ENCODE assay signal across 8 cellular contexts in genomic region chr13:99656843-99657506, GRCh38. TPM values are rescaled to one million over a fixed set of nuclear protein-coding genes. Genes with fewer than 3 reads are reported as not detected.
DNase-seq lines count a peak whose midpoint lies in the region; ATAC-seq, FAIRE-seq and TF ChIP-seq lines count a peak whose summit lies in the region.

No MANE protein-coding gene starts in this region.

- H3K9ac ChIP-seq in rectal smooth muscle tissue (ENCODE audit: low read length), result no peak overlapping the region

- H3K27me3 ChIP-seq in rectal smooth muscle tissue (ENCODE audit: control insufficient read depth, insufficient read depth, low read length), result no peaks in the 10 kb centered on the region
- no peaks in the 10 kb centered on the region for H3K27me3 ChIP-seq in pancreas

- no peaks in the 10 kb centered on the region for H3K9me3 ChIP-seq in pancreas

- no peak for TF ChIP-seq CTCF in pancreas (IDR thresholded peaks at IDR 0.05)

- FAIRE-seq in pancreas (lab: Jason Lieb, UNC), result no peak

- peak; percentile 21 for DNase-seq in NK-92 treated with Interleukin-12 subunit alpha and Interleukin-12 subunit beta, amount 100 ng/mL, for 24 hours (lab: John Stamatoyannopoulos, UW)
- no peak for DNase-seq in NK-92 (lab: John Stamatoyannopoulos, UW; ENCODE audit: unreplicated experiment)
- peak; percentile 76 for DNase-seq in NCI-H748 (lab: John Stamatoyannopoulos, UW; ENCODE audit: unreplicated experiment)
- DNase-seq in central memory CD4-positive, alpha-beta T cell, result peak; percentile 78
- DNase-seq in pancreas, result no peak
- no peak for DNase-seq in stimulated activated CD4-positive, alpha-beta T cell treated with anti-CD3 and anti-CD28 coated beads, Interleukin-4, amount 100 ng/mL, for 1 hour

- H3K4me3 ChIP-seq in rectal smooth muscle tissue (ENCODE audit: low read length) (peak overlapping the region; percentile 4), pancreas (no peak overlapping the region)

- no peaks in the 10 kb centered on the region for H3K4me1 ChIP-seq in rectal smooth muscle tissue (ENCODE audit: control insufficient read depth, insufficient read depth, low read length)
- H3K4me1 ChIP-seq in pancreas, result peaks cover 0 to 5% (median 0%) of the 10 kb centered on the region in 3 donors

- 83 to 85% methylated on average over 7 of the region's 7 CpGs for WGBS in pancreas, 2 donors

- H3K36me3 ChIP-seq in rectal smooth muscle tissue (ENCODE audit: control insufficient read depth, insufficient read depth, low read length) (no peaks in the 10 kb centered on the region), pancreas (no peaks in the 10 kb centered on the region)

- intact Hi-C loops in pancreas (cut with DNase I), result no loop called here

- ATAC-seq in pancreas (no peak), GM21423 (IDR thresholded peaks at IDR 0.05; ENCODE audit: unreplicated experiment) (no peak)

- H3K27ac ChIP-seq in rectal smooth muscle tissue (ENCODE audit: low read depth, low read length) (no peak overlapping the region), pancreas (no peak overlapping the region)

RNA-seq across cellular contexts. Expression of gene CLYBL, which starts 50.5 kb away (rescaled TPM):
- total RNA-seq in pancreas, result 1 to 10 TPM; 3.9 to 5.9 (median 5.4) TPM
- 1 to 10 TPM; 4.3 to 6.8 TPM for polyA plus RNA-seq in pancreas

Comparison
In these comparisons a context has a peak if more than half of its experiments do, and no peak if none do; other contexts are left out.
1. DNase-seq: peak in NK-92 treated with Interleukin-12 subunit alpha and Interleukin-12 subunit beta, amount 100 ng/mL, for 24 hours (single experiment), NCI-H748 (single experiment) and central memory CD4-positive, alpha-beta T cell (single experiment); none in NK-92 (single experiment), pancreas (0 of 6) and stimulated activated CD4-positive, alpha-beta T cell treated with anti-CD3 and anti-CD28 coated beads, Interleukin-4, amount 100 ng/mL, for 1 hour (single experiment).